Comparison of ENCODE assay signal across 10 cellular contexts in genomic region chr2:42314892-42315468, GRCh38. TPM values are rescaled to one million over a fixed set of nuclear protein-coding genes. Genes with fewer than 3 reads are reported as not detected.
A peak's percentile ranks its signal among the peaks of the same experiment; 100 is the strongest.
DNase-seq lines count a peak whose midpoint lies in the region; ATAC-seq and TF ChIP-seq lines count a peak whose summit lies in the region.
"Had no signal": no experiment of that assay in that cellular context is flagged by ENCODE, and none has a peak within 500 bp of the region (broad histone marks: within the 10 kb centered on the region; RNA-seq: fewer than 3 reads in every experiment).

No MANE protein-coding gene starts in this region.

- ATAC-seq in SK-N-SH treated with all-trans-retinoic acid at 6 μM for 48 hours = peak; percentile 86
- no peak for ATAC-seq in GM18520 (IDR thresholded peaks at IDR 0.05; ENCODE audit: unreplicated experiment)
- ATAC-seq in GM21360 (IDR thresholded peaks at IDR 0.05; ENCODE audit: unreplicated experiment) = no peak
- ATAC-seq: activated CD8-positive, alpha-beta memory T cell treated with anti-CD3 and anti-CD28 coated beads, Interleukin-2, amount 10 ng/mL, durations not matched to agents 7 days and 5 days had no signal

- no peak for TF ChIP-seq POLR2A in Peyer's patch (IDR thresholded peaks at IDR 0.05)

- H3K4me1 ChIP-seq in Peyer's patch = no peaks in the 10 kb centered on the region

- no peak overlapping the region for H3K27ac ChIP-seq in WERI-Rb-1
- no peak overlapping the region for H3K27ac ChIP-seq in Peyer's patch

- H3K36me3 ChIP-seq in WERI-Rb-1 (peaks cover 26% of the 10 kb centered on the region), Peyer's patch (peaks cover 0 to 25% (median 0%) of the 10 kb centered on the region in 3 donors)

- no peaks in the 10 kb centered on the region for H3K9me3 ChIP-seq in WERI-Rb-1 (ENCODE audit: severe bottlenecking)
- H3K9me3 ChIP-seq in Peyer's patch = no peaks in the 10 kb centered on the region

- TF ChIP-seq CTCF in fibroblast of mammary gland (conservative IDR thresholded peaks at IDR 0.05; ENCODE audit: control insufficient read depth, insufficient read depth, low read depth, low read length) (no peak), WERI-Rb-1 (IDR thresholded peaks at IDR 0.05; ENCODE audit: low read depth, low read length) (no peak), Peyer's patch (IDR thresholded peaks at IDR 0.05) (no peak)

- DNase-seq in A172 (ENCODE audit: low spot score) (peak; percentile 73), GM04503 (ENCODE audit: low read depth) (peak; percentile 85), fibroblast of mammary gland (ENCODE audit: low read depth) (peak; percentile 94), WERI-Rb-1 (no peak), Peyer's patch (no peak)
- DNase-seq: activated CD8-positive, alpha-beta memory T cell treated with anti-CD3 and anti-CD28 coated beads, Interleukin-2, amount 10 ng/mL, durations not matched to agents 7 days and 5 days; NK-92 treated with Interleukin-12 subunit alpha and Interleukin-12 subunit beta, amount 100 ng/mL, for 24 hours had no signal

- no peak overlapping the region for H3K4me3 ChIP-seq in fibroblast of mammary gland (ENCODE audit: control insufficient read depth, low read depth, low read length)
- H3K4me3 ChIP-seq in WERI-Rb-1 (ENCODE audit: low read depth, low read length) = no peak overlapping the region
- no peak overlapping the region for H3K4me3 ChIP-seq in Peyer's patch

- H3K27me3 ChIP-seq in WERI-Rb-1 (ENCODE audit: insufficient read depth, low read depth, severe bottlenecking) (no peaks in the 10 kb centered on the region), Peyer's patch (no peaks in the 10 kb centered on the region)

TF ChIP-seq in SK-N-SH treated with all-trans-retinoic acid at 6 μM for 48 hours, 23 proteins besides CTCF, POLR2A, EP300 and RAD21:
- no peak for TF ChIP-seq ZFP30 (CRISPR knock-in tag; IDR thresholded peaks at IDR 0.05)
- TF ChIP-seq ZNF565 (CRISPR knock-in tag; conservative IDR thresholded peaks at IDR 0.05; ENCODE audit: low read depth) = no peak
- TF ChIP-seq CSDC2 (CRISPR knock-in tag; IDR thresholded peaks at IDR 0.05) = no peak
- no peak for TF ChIP-seq ISL1 (CRISPR knock-in tag; IDR thresholded peaks at IDR 0.05)
- TF ChIP-seq ZFP3 (CRISPR knock-in tag; IDR thresholded peaks at IDR 0.05) = no peak
- TF ChIP-seq TOX (CRISPR knock-in tag; IDR thresholded peaks at IDR 0.05; ENCODE audit: borderline replicate concordance) = no peak
- TF ChIP-seq PATZ1 (CRISPR knock-in tag; IDR thresholded peaks at IDR 0.05; ENCODE audit: borderline replicate concordance) = no peak
- TF ChIP-seq CREB5 (CRISPR knock-in tag; IDR thresholded peaks at IDR 0.05; ENCODE audit: low read depth) = no peak
- TF ChIP-seq ZC3H10 (CRISPR knock-in tag; IDR thresholded peaks at IDR 0.05) = no peak
- TF ChIP-seq PPARA (CRISPR knock-in tag; IDR thresholded peaks at IDR 0.05; ENCODE audit: borderline replicate concordance) = no peak
- TF ChIP-seq ESRRG (CRISPR knock-in tag; IDR thresholded peaks at IDR 0.05) = no peak
- no peak for TF ChIP-seq ZNF70 (CRISPR knock-in tag; IDR thresholded peaks at IDR 0.05)
- TF ChIP-seq TCF4 (CRISPR knock-in tag; IDR thresholded peaks at IDR 0.05; ENCODE audit: borderline replicate concordance) = no peak
- no peak for TF ChIP-seq POU6F1 (CRISPR knock-in tag; IDR thresholded peaks at IDR 0.05; ENCODE audit: borderline replicate concordance, low read depth)
- no peak for TF ChIP-seq BACH2 (CRISPR knock-in tag; IDR thresholded peaks at IDR 0.05; ENCODE audit: borderline replicate concordance)
- TF ChIP-seq GLIS3 (CRISPR knock-in tag; IDR thresholded peaks at IDR 0.05) = no peak
- no peak for TF ChIP-seq ZNF8 (CRISPR knock-in tag; IDR thresholded peaks at IDR 0.05)
- TF ChIP-seq CSRNP3 (CRISPR knock-in tag; IDR thresholded peaks at IDR 0.05) = no peak

RNA-seq across cellular contexts. Expression of gene COX7A2L, which starts 46.0 kb away (rescaled TPM):
- total RNA-seq in A172 (2014; rRNA removed; shearing (Covaris generic)) = 315 and 320 TPM in 2 replicates
- total RNA-seq in Peyer's patch = 100 to 1,000 TPM in 2 of 4 donors, 10 to 100 TPM in 2; 77.3 to 143 (median 101) TPM

Comparison
In these comparisons a context has a peak if more than half of its experiments do, and no peak if none do; other contexts are left out.
1. DNase-seq: peak in A172 (single experiment), GM04503 (single experiment) and fibroblast of mammary gland (single experiment); none in WERI-Rb-1 (single experiment) and Peyer's patch (0 of 3).